In the genomic region with DNA sequence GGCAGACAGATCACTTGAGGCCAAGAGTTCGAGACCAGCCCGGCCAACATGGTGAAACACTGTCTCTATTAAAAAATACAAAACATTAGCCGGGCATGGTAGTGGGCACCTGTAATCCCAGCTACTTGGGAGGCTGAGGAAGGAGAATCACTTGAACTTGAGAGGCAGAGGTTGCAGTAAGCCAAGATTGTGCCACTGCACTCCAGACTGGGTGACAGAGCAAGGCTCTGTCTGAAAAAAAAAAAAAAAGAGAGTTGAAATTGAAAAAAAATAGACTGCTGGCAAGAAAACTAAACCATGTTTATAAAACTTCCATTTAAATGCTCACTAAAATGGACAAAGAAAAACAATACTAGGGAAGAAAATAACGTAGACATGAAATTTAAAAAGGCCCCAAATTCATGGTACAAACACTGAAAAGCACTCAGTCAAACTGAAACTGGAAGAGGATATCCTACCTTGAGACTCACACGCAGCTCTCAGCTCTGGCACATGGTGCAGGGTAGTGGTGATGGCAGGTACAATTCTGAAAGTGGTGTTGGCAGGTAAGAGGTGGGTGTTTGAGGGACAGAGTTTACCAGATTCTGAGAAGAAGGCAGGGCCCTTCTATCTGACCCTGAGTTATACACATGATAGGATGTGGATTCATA, we compare ENCODE assay signal across 10 cellular contexts. TPM values are rescaled to one million over a fixed set of nuclear protein-coding genes. Genes with fewer than 3 reads are reported as not detected.
DNase-seq lines count a peak whose midpoint lies in the region; ATAC-seq and TF ChIP-seq lines count a peak whose summit lies in the region.
"Had no signal": no experiment of that assay in that cellular context is flagged by ENCODE, and none has a peak within 500 bp of the region (broad histone marks: within the 10 kb centered on the region; RNA-seq: fewer than 3 reads in every experiment).

No MANE protein-coding gene starts in this region.

- no peak overlapping the region for H3K4me3 ChIP-seq in SJCRH30

- TF ChIP-seq CTCF in MCF 10A (IDR thresholded peaks at IDR 0.05; ENCODE audit: unreplicated experiment) = no peak

- H3K27me3 Mint-ChIP-seq in activated naive CD4-positive, alpha-beta T cell treated with anti-CD3 and anti-CD28 coated beads, Interleukin-2, amount 50 U/mL, for 24 hours = no peaks in the 10 kb centered on the region
- H3K27me3 Mint-ChIP-seq in MCF 10A (ENCODE audit: insufficient read depth, unreplicated experiment) = no peaks in the 10 kb centered on the region

- CTCF ChIA-PET in MCF 10A (lab: Yijun Ruan, JAX) = no interaction called here

- no TSS peak for BruUV-seq in MCF 10A (replicated peaks; lab: Mats Ljungman, UMichigan)

- no peaks in the 10 kb centered on the region for H3K9me3 ChIP-seq in SJCRH30 (replicated peaks)

- no peaks in the 10 kb centered on the region for H3K27me3 ChIP-seq in SJCRH30

- H3K4me1 ChIP-seq in SJCRH30 = no peaks in the 10 kb centered on the region

- H3K9me3 Mint-ChIP-seq in activated naive CD4-positive, alpha-beta T cell treated with anti-CD3 and anti-CD28 coated beads, Interleukin-2, amount 50 U/mL, for 24 hours = no peaks in the 10 kb centered on the region
- H3K9me3 Mint-ChIP-seq in MCF 10A (ENCODE audit: unreplicated experiment) = no peaks in the 10 kb centered on the region

- H3K27ac Mint-ChIP-seq in activated naive CD4-positive, alpha-beta T cell treated with anti-CD3 and anti-CD28 coated beads, Interleukin-2, amount 50 U/mL, for 24 hours = peak overlapping the region; percentile 8
- H3K27ac Mint-ChIP-seq in MCF 10A (ENCODE audit: low read depth, unreplicated experiment) = no peak overlapping the region

- H3K36me3 ChIP-seq in SJCRH30 = no peaks in the 10 kb centered on the region; the same call in 1 of the 2 replicates

- POLR2A ChIA-PET in MCF 10A (lab: Yijun Ruan, JAX) = no interaction called here

- intact Hi-C loops in MCF 10A (cut with micrococcal nuclease) = no loop called here

- peak overlapping the region; percentile 5 for H3K4me3 Mint-ChIP-seq in activated naive CD4-positive, alpha-beta T cell treated with anti-CD3 and anti-CD28 coated beads, Interleukin-2, amount 50 U/mL, for 24 hours
- no peak overlapping the region for H3K4me3 Mint-ChIP-seq in MCF 10A (ENCODE audit: unreplicated experiment)

- H3K27ac ChIP-seq in SJCRH30 = no peak overlapping the region

- ATAC-seq in GM19035 (IDR thresholded peaks at IDR 0.05; ENCODE audit: unreplicated experiment) = peak; percentile 55
- ATAC-seq in HG03342 (IDR thresholded peaks at IDR 0.05; ENCODE audit: unreplicated experiment) = peak; percentile 71
- no peak for ATAC-seq in HG02885 (IDR thresholded peaks at IDR 0.05; ENCODE audit: poor library complexity, unreplicated experiment)
- ATAC-seq in GM19023 (IDR thresholded peaks at IDR 0.05; ENCODE audit: unreplicated experiment) = no peak

- peaks cover 13% of the 10 kb centered on the region for H3K4me1 Mint-ChIP-seq in activated naive CD4-positive, alpha-beta T cell treated with anti-CD3 and anti-CD28 coated beads, Interleukin-2, amount 50 U/mL, for 24 hours
- no peaks in the 10 kb centered on the region for H3K4me1 Mint-ChIP-seq in MCF 10A (ENCODE audit: insufficient read depth, unreplicated experiment)

- H3K36me3 Mint-ChIP-seq in activated naive CD4-positive, alpha-beta T cell treated with anti-CD3 and anti-CD28 coated beads, Interleukin-2, amount 50 U/mL, for 24 hours = peaks cover 14% of the 10 kb centered on the region
- H3K36me3 Mint-ChIP-seq in MCF 10A (ENCODE audit: insufficient read depth, unreplicated experiment) = peaks cover 32% of the 10 kb centered on the region

- DNase-seq in stimulated activated CD4-positive, alpha-beta T cell treated with anti-CD3 and anti-CD28 coated beads, Interleukin-4, amount 100 ng/mL, for 4 hours = peak; percentile 33 to 45
- DNase-seq in SJCRH30 (no peak), MCF 10A (ENCODE audit: unreplicated experiment) (no peak)
- DNase-seq: mesendoderm, NCI-H345 had no signal

RNA-seq across cellular contexts. Expression of a gene that starts 19.3 kb away (rescaled TPM):
- 27.5 and 29.8 TPM in 2 replicates for total RNA-seq in SJCRH30 (2014; rRNA removed; shearing (Covaris generic))
- 31.5 and 39.2 TPM in 2 replicates for total RNA-seq in MCF 10A (2022)

RNA-seq across cellular contexts. Expression of a gene that starts 19.5 kb away (rescaled TPM):
- 36.5 and 38.8 TPM in 2 replicates for total RNA-seq in SJCRH30 (2014; rRNA removed; shearing (Covaris generic))
- 80.0 and 104 TPM in 2 replicates for total RNA-seq in MCF 10A (2022)

RNA-seq across cellular contexts. Expression of a gene that starts 21.6 kb away (rescaled TPM):
- total RNA-seq in SJCRH30 (2014; rRNA removed; shearing (Covaris generic)) = 0.61 and 0.73 TPM in 2 replicates
- total RNA-seq in MCF 10A (2022) = 4.2 and 10.0 TPM in 2 replicates

RNA-seq across cellular contexts. Expression of a gene that starts 35.2 kb away (rescaled TPM):
- total RNA-seq in SJCRH30 (2014; rRNA removed; shearing (Covaris generic)) = 6.6 and 7.1 TPM in 2 replicates
- total RNA-seq in MCF 10A (2022) = 5.6 and 7.4 TPM in 2 replicates

RNA-seq across cellular contexts. Expression of a gene that starts 51.1 kb away (rescaled TPM):
- total RNA-seq in SJCRH30 (2014; rRNA removed; shearing (Covaris generic)) = not detected in 2 replicates
- not detected in 2 replicates for total RNA-seq in MCF 10A (2022)

Comparison
In these comparisons a context has a peak if more than half of its experiments do, and no peak if none do; other contexts are left out.
1. ATAC-seq: peak in GM19035 (single experiment) and HG03342 (single experiment); none in HG02885 (single experiment) and GM19023 (single experiment).
2. DNase-seq: peak in stimulated activated CD4-positive, alpha-beta T cell treated with anti-CD3 and anti-CD28 coated beads, Interleukin-4, amount 100 ng/mL, for 4 hours (2 of 2); none in SJCRH30 (0 of 2) and MCF 10A (single experiment).